In the genomic region with DNA sequence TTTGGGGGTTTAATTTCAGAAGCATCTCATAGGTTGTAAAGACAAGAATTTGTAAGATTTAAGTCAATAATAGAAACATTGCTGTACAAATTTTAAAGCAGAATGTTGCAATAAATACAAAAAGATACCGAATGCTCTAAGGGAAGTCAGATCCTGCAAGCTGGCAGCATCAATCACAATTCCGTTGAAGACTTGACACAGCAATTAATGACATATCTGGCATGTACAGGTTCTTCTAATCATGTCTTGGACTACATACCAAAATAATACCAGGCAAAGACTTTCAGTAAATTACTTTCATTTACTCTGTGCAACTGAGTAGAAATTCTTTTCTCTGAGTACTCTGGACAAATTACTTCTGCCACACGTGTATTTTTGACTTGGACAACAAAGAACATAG, we compare ENCODE assay signal across 6 cellular contexts.
"Had no signal": no experiment of that assay in that cellular context is flagged by ENCODE, and none has a peak within 500 bp of the region (broad histone marks: within the 10 kb centered on the region; RNA-seq: fewer than 3 reads in every experiment).

No MANE protein-coding gene starts in this region.

- DNase-seq: IMR-90, KBM-7 had no signal

- ATAC-seq: HepG2, K562 had no signal

- H3K27ac ChIP-seq: HL-60 had no signal

- H3K4me3 ChIP-seq: K562 had no signal

- FAIRE-seq: HepG2, HTR-8/SVneo, K562 had no signal
